In genomic region chr3:28295819-28296364, GRCh38 we compare ENCODE assay signal across 16 cellular contexts. TPM values are rescaled to one million over a fixed set of nuclear protein-coding genes. Genes with fewer than 3 reads are reported as not detected.
A peak's percentile ranks its signal among the peaks of the same experiment; 100 is the strongest.
DNase-seq lines count a peak whose midpoint lies in the region; ATAC-seq and TF ChIP-seq lines count a peak whose summit lies in the region.
"Had no signal": no experiment of that assay in that cellular context is flagged by ENCODE, and none has a peak within 500 bp of the region (broad histone marks: within the 10 kb centered on the region; RNA-seq: fewer than 3 reads in every experiment).

No MANE protein-coding gene starts in this region.

- H3K27ac ChIP-seq in osteoblast (ENCODE audit: low read depth, low read length) (no peak overlapping the region), esophagus muscularis mucosa (replicated peaks in 1 of 4) (no peak overlapping the region), brain microvascular endothelial cell (no peak overlapping the region)
- H3K27ac ChIP-seq: cardiac muscle cell, Peyer's patch, vagina, VCaP had no signal

- H3K27me3 Mint-ChIP-seq in activated T-cell treated with anti-CD3 and anti-CD28 coated beads, Interleukin-2, amount 50 U/mL, for 72 hours (ENCODE audit: low read depth) = no peaks in the 10 kb centered on the region
- H3K27me3 Mint-ChIP-seq in dendritic cell treated with granulocyte-macrophage colony-stimulating factor and Interleukin-4, amounts not matched to agents 40 ng/mL and 50 ng/mL, for 4 days = no peaks in the 10 kb centered on the region
- H3K27me3 Mint-ChIP-seq: activated T-cell treated with anti-CD3 and anti-CD28 coated beads, Interleukin-2, amount 50 U/mL, for 24 hours had no signal

- H3K27me3 ChIP-seq in osteoblast (ENCODE audit: insufficient read depth, low read length) = no peaks in the 10 kb centered on the region
- H3K27me3 ChIP-seq in esophagus muscularis mucosa = no peaks in the 10 kb centered on the region
- H3K27me3 ChIP-seq in brain microvascular endothelial cell (replicated peaks) = no peaks in the 10 kb centered on the region
- H3K27me3 ChIP-seq: cardiac muscle cell, Peyer's patch, vagina had no signal

- peak overlapping the region; percentile 74 for H3K4me2 ChIP-seq in osteoblast (ENCODE audit: insufficient read depth, low read length)

- H4K20me1 ChIP-seq in osteoblast (ENCODE audit: insufficient read depth, low read length) = no peaks in the 10 kb centered on the region

- H3K9me3 ChIP-seq in osteoblast (ENCODE audit: low read depth, low read length) (no peaks in the 10 kb centered on the region), esophagus muscularis mucosa (no peaks in the 10 kb centered on the region)
- H3K9me3 ChIP-seq: Peyer's patch, vagina had no signal

- no peak for DNase-seq in activated T-cell treated with anti-CD3 and anti-CD28 coated beads, Interleukin-2, amount 50 U/mL, for 72 hours
- no peak for DNase-seq in activated T-cell treated with anti-CD3 and anti-CD28 coated beads, Interleukin-2, amount 50 U/mL, for 1 hour
- DNase-seq in osteoblast (ENCODE audit: insufficient read length, low spot score, missing footprints) (no peak), amygdala (lab: John Stamatoyannopoulos, UW) (no peak), esophagus muscularis mucosa (ENCODE audit: extremely low spot score) (no peak), brain microvascular endothelial cell (no peak)
- DNase-seq: activated T-cell treated with anti-CD3 and anti-CD28 coated beads, Interleukin-2, amount 50 U/mL, for 24 hours; kidney; Peyer's patch; stimulated activated CD4-positive, alpha-beta T cell treated with anti-CD3 and anti-CD28 coated beads, Interleukin-12 subunit alpha, Interleukin-12 subunit beta, amount 100 ng/mL, for 4 hours had no signal

- H3K36me3 Mint-ChIP-seq in activated T-cell treated with anti-CD3 and anti-CD28 coated beads, Interleukin-2, amount 50 U/mL, for 72 hours (ENCODE audit: insufficient read depth in 2 of 2) = peaks cover under 1 to 2% of the 10 kb centered on the region in 2 donors
- peaks cover 8% of the 10 kb centered on the region for H3K36me3 Mint-ChIP-seq in dendritic cell treated with granulocyte-macrophage colony-stimulating factor and Interleukin-4, amounts not matched to agents 40 ng/mL and 50 ng/mL, for 4 days (ENCODE audit: low read depth)

- H3K36me3 ChIP-seq in osteoblast (ENCODE audit: insufficient read depth, low read length) (no peaks in the 10 kb centered on the region), esophagus muscularis mucosa (peaks cover 0 to under 1% (median 0%) of the 10 kb centered on the region in 4 donors), brain microvascular endothelial cell (replicated peaks) (no peaks in the 10 kb centered on the region)
- H3K36me3 ChIP-seq: cardiac muscle cell, Peyer's patch, vagina had no signal

- no peak for TF ChIP-seq EP300 in esophagus muscularis mucosa (IDR thresholded peaks at IDR 0.05)

- TF ChIP-seq POLR2A in esophagus muscularis mucosa (IDR thresholded peaks at IDR 0.05; ENCODE audit: low read depth) = no peak

- TF ChIP-seq CTCF in osteoblast (IDR thresholded peaks at IDR 0.05; ENCODE audit: extremely low read depth, low read depth, low read length) (no peak), esophagus muscularis mucosa (IDR thresholded peaks at IDR 0.05) (no peak), brain microvascular endothelial cell (IDR thresholded peaks at IDR 0.05; ENCODE audit: low read depth, low read length, missing control alignments) (no peak)

- H3K9me3 Mint-ChIP-seq in activated T-cell treated with anti-CD3 and anti-CD28 coated beads, Interleukin-2, amount 50 U/mL, for 72 hours = peaks cover 0 to under 1% of the 10 kb centered on the region in 2 donors
- H3K9me3 Mint-ChIP-seq in dendritic cell treated with granulocyte-macrophage colony-stimulating factor and Interleukin-4, amounts not matched to agents 40 ng/mL and 50 ng/mL, for 4 days = no peaks in the 10 kb centered on the region
- H3K9me3 Mint-ChIP-seq: activated T-cell treated with anti-CD3 and anti-CD28 coated beads, Interleukin-2, amount 50 U/mL, for 24 hours; neural crest cell had no signal

- H3K79me2 ChIP-seq in osteoblast (ENCODE audit: insufficient read depth, low read length) = no peaks in the 10 kb centered on the region

- peak overlapping the region; percentile 25 for H3K27ac Mint-ChIP-seq in activated T-cell treated with anti-CD3 and anti-CD28 coated beads, Interleukin-2, amount 50 U/mL, for 72 hours
- peak overlapping the region; percentile 63 for H3K27ac Mint-ChIP-seq in dendritic cell treated with granulocyte-macrophage colony-stimulating factor and Interleukin-4, amounts not matched to agents 40 ng/mL and 50 ng/mL, for 4 days
- H3K27ac Mint-ChIP-seq: activated T-cell treated with anti-CD3 and anti-CD28 coated beads, Interleukin-2, amount 50 U/mL, for 24 hours had no signal

- H2AFZ ChIP-seq in osteoblast (ENCODE audit: low read length) = peak overlapping the region; percentile 54

- ATAC-seq in activated T-cell treated with anti-CD3 and anti-CD28 coated beads, Interleukin-2, amount 50 U/mL, for 72 hours (replicated peaks in 1 of 2) = no peak
- peak; percentile 43 for ATAC-seq in HG02852 (IDR thresholded peaks at IDR 0.05; ENCODE audit: unreplicated experiment)

- peaks cover 4% of the 10 kb centered on the region for H3K4me1 ChIP-seq in osteoblast (ENCODE audit: insufficient read depth, low read length)
- H3K4me1 ChIP-seq in esophagus muscularis mucosa = peaks cover 0 to 4% (median 0%) of the 10 kb centered on the region in 4 donors
- H3K4me1 ChIP-seq: Peyer's patch had no signal

- intact Hi-C loops in dendritic cell treated with granulocyte-macrophage colony-stimulating factor and Interleukin-4, amounts not matched to agents 40 ng/mL and 50 ng/mL, for 4 days (cut with micrococcal nuclease) = no loop called here
- intact Hi-C loops in esophagus muscularis mucosa (cut with DNase I) = no loop called here

- peaks cover 12% of the 10 kb centered on the region for H3K4me1 Mint-ChIP-seq in activated T-cell treated with anti-CD3 and anti-CD28 coated beads, Interleukin-2, amount 50 U/mL, for 72 hours (ENCODE audit: low read depth)
- peaks cover 23% of the 10 kb centered on the region for H3K4me1 Mint-ChIP-seq in dendritic cell treated with granulocyte-macrophage colony-stimulating factor and Interleukin-4, amounts not matched to agents 40 ng/mL and 50 ng/mL, for 4 days (ENCODE audit: low read depth)

- H3K4me3 Mint-ChIP-seq in activated T-cell treated with anti-CD3 and anti-CD28 coated beads, Interleukin-2, amount 50 U/mL, for 72 hours = peak overlapping the region in 1 of 2 donors; percentile 54
- no peak overlapping the region for H3K4me3 Mint-ChIP-seq in dendritic cell treated with granulocyte-macrophage colony-stimulating factor and Interleukin-4, amounts not matched to agents 40 ng/mL and 50 ng/mL, for 4 days
- H3K4me3 Mint-ChIP-seq: neural crest cell had no signal

- H3K4me3 ChIP-seq in osteoblast (ENCODE audit: insufficient read depth, low read length) (peak overlapping the region; percentile 25), esophagus muscularis mucosa (peak overlapping the region in 2 of 4 donors; percentile 1 to 10), brain microvascular endothelial cell (ENCODE audit: low read depth, low read length) (no peak overlapping the region)
- H3K4me3 ChIP-seq: cardiac muscle cell, Peyer's patch, vagina had no signal

- in situ Hi-C loops in brain microvascular endothelial cell (cut with HindIII; ENCODE audit: low pct_ligation_motif_present, low sequenced_read_pairs) = no loop called here

RNA-seq across cellular contexts. Expression of gene ZCWPW2, which starts 52.6 kb away (rescaled TPM):
- under 1 TPM; 0.35 to 0.55 TPM for total RNA-seq in activated T-cell treated with anti-CD3 and anti-CD28 coated beads, Interleukin-2, amount 50 U/mL, for 72 hours
- total RNA-seq in osteoblast = 0.36 and 0.88 TPM in 2 replicates
- total RNA-seq in esophagus muscularis mucosa = 1 to 10 TPM; 1.2 to 2.2 (median 1.6) TPM
- total RNA-seq: Peyer's patch had no signal

RNA-seq across cellular contexts. Expression of gene AZI2, which starts 52.7 kb away (rescaled TPM):
- total RNA-seq in activated T-cell treated with anti-CD3 and anti-CD28 coated beads, Interleukin-2, amount 50 U/mL, for 72 hours = 10 to 100 TPM; 51.4 to 58.2 TPM
- total RNA-seq in osteoblast (149 and 215 TPM in 2 replicates), esophagus muscularis mucosa (10 to 100 TPM; 40.0 to 71.9 (median 56.5) TPM)

RNA-seq across cellular contexts. Expression of gene CMC1, which starts 54.5 kb away (rescaled TPM):
- total RNA-seq in activated T-cell treated with anti-CD3 and anti-CD28 coated beads, Interleukin-2, amount 50 U/mL, for 72 hours = 10 to 100 TPM; 22.8 to 24.2 TPM
- total RNA-seq in osteoblast (4.1 and 5.8 TPM in 2 replicates), esophagus muscularis mucosa (10 to 100 TPM in 3 of 4 donors, 1 to 10 TPM in 1; 9.1 to 20.3 (median 15.0) TPM)
